23 cellular contexts compared by ENCODE assay signal in the genomic region with DNA sequence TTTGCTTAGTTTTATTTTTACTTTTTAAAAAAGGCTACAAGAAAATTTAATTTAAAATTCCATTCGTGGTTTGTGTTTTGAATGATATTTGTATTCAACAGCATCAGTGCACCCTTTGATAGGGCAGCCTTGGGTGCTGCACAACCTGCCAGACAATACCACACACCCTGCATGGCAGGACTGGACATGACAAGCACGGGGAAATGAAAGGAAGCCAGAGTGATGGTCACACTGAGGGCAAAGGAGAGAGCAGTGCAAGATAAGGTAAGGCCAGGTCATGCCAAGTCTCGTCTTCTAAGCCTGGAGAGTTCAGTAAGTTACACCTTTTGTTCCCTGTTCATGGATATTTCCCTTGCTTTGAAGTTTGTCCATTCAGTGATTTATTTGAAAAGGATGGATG.
DNase-seq lines count a peak whose midpoint lies in the region; ATAC-seq and TF ChIP-seq lines count a peak whose summit lies in the region.
"Had no signal": no experiment of that assay in that cellular context is flagged by ENCODE, and none has a peak within 500 bp of the region (broad histone marks: within the 10 kb centered on the region; RNA-seq: fewer than 3 reads in every experiment).

No MANE protein-coding gene starts in this region.

- peaks cover 0 to 4% (median 0%) of the 10 kb centered on the region in 5 donors for H3K36me3 Mint-ChIP-seq in naive thymus-derived CD4-positive, alpha-beta T cell
- H3K36me3 Mint-ChIP-seq in Calu3 (ENCODE audit: insufficient read depth, unreplicated experiment), result no peaks in the 10 kb centered on the region
- H3K36me3 Mint-ChIP-seq: CD4-positive, CD25-positive, alpha-beta regulatory T cell; CD8-positive, alpha-beta T cell had no signal

- BruUV-seq in mammary epithelial cell (replicated peaks; lab: Mats Ljungman, UMichigan) (no TSS peak), OCI-LY7 (replicated peaks; lab: Mats Ljungman, UMichigan) (no TSS peak), Calu3 (replicated peaks; lab: Mats Ljungman, UMichigan) (no TSS peak)

- no peak overlapping the region for H2AK5ac ChIP-seq in neuronal stem cell (ENCODE audit: low read depth, low read length)

- no peak overlapping the region for H4K8ac ChIP-seq in neuronal stem cell (ENCODE audit: low read depth, low read length)

- no peaks in the 10 kb centered on the region for H3K79me2 ChIP-seq in mammary epithelial cell (ENCODE audit: insufficient read depth, low read length)
- H3K79me2 ChIP-seq in OCI-LY7 (ENCODE audit: insufficient read depth, low read depth, low read length), result no peaks in the 10 kb centered on the region

- TF ChIP-seq CTCF in mammary epithelial cell (conservative IDR thresholded peaks at IDR 0.05 in 1 of 2, IDR thresholded peaks at IDR 0.05 in 1 of 2; ENCODE audit: extremely low read depth in 1 of 2, insufficient read depth in 1 of 2, low read depth in 1 of 2, low read length in 2 of 2) (no peak), breast epithelium (IDR thresholded peaks at IDR 0.05) (no peak), OCI-LY7 (conservative IDR thresholded peaks at IDR 0.05; ENCODE audit: low read length) (no peak), Calu3 (IDR thresholded peaks at IDR 0.05; ENCODE audit: unreplicated experiment) (no peak)

- peak; percentile 59 for ATAC-seq in left lobe of liver
- no peak for ATAC-seq in naive thymus-derived CD4-positive, alpha-beta T cell
- no peak for ATAC-seq in HG02981 (IDR thresholded peaks at IDR 0.05; ENCODE audit: unreplicated experiment)
- ATAC-seq: CD8-positive, alpha-beta T cell; GM12878 had no signal

- no peaks in the 10 kb centered on the region for H3K79me1 ChIP-seq in neuronal stem cell (ENCODE audit: low read depth, low read length)

- no peak overlapping the region for H2BK12ac ChIP-seq in neuronal stem cell (ENCODE audit: low read length)

- peaks cover 4% of the 10 kb centered on the region for H3K4me1 ChIP-seq in mammary epithelial cell (ENCODE audit: insufficient read depth, low read length)
- no peaks in the 10 kb centered on the region for H3K4me1 ChIP-seq in breast epithelium
- no peaks in the 10 kb centered on the region for H3K4me1 ChIP-seq in OCI-LY7 (ENCODE audit: insufficient read depth, low read length, poor library complexity, severe bottlenecking)
- peaks cover 0 to 6% of the 10 kb centered on the region in 2 donors for H3K4me1 ChIP-seq in neuronal stem cell (ENCODE audit: control insufficient read depth in 2 of 2, insufficient read depth in 1 of 2, low read depth in 1 of 2, low read length in 2 of 2)
- no peaks in the 10 kb centered on the region for H3K4me1 ChIP-seq in naive thymus-derived CD4-positive, alpha-beta T cell (ENCODE audit: control insufficient read depth in 2 of 2, insufficient read depth in 2 of 2, low read length in 2 of 2)
- H3K4me1 ChIP-seq: BLaER1, Caco-2, HAP-1 had no signal

- in situ Hi-C loops in mammary epithelial cell (cut with MboI; ENCODE audit: low sequenced_read_pairs in 2 of 2), result loop anchor here in 1 of 2 donors (25.0 kb wide), 1 partner anchor 90 kb away; no protein-coding TSS in a partner anchor

- CTCF ChIA-PET in mammary epithelial cell (lab: Charles Lee; ENCODE audit: low non-redundant PET), result no interaction called here
- CTCF ChIA-PET in OCI-LY7 (lab: Charles Lee; ENCODE audit: unreplicated experiment), result no interaction called here
- CTCF ChIA-PET in naive thymus-derived CD4-positive, alpha-beta T cell (lab: Charles Lee), result no interaction called here
- CTCF ChIA-PET in Calu3 (lab: Charles Lee), result no interaction called here

- H3K14ac ChIP-seq in neuronal stem cell (ENCODE audit: low read length), result no peak overlapping the region

- DNase-seq in mammary epithelial cell (peak; percentile 27), breast epithelium (ENCODE audit: low spot score in 2 of 2) (no peak), OCI-LY7 (ENCODE audit: low spot score) (no peak), left lobe of liver (ENCODE audit: low spot score) (peak; percentile 70), neuronal stem cell (ENCODE audit: low spot score) (no peak), Calu3 (no peak)
- no peak for DNase-seq in naive thymus-derived CD4-positive, alpha-beta T cell
- DNase-seq: Caco-2; CD4-positive, CD25-positive, alpha-beta regulatory T cell; CD8-positive, alpha-beta T cell; DMS 273 treated with DMSO at 0.1 percent for 48 hours; DMS79; EL; GDM1; GM23248; HFFc6 had no signal

- H3K9ac ChIP-seq in mammary epithelial cell (ENCODE audit: insufficient read depth, low read length), result no peak overlapping the region
- H3K9ac ChIP-seq in neuronal stem cell (ENCODE audit: low read depth, low read length, poor library complexity), result no peak overlapping the region
- H3K9ac ChIP-seq: BLaER1, GM23248 had no signal

- no peak overlapping the region for H2AFZ ChIP-seq in mammary epithelial cell (ENCODE audit: low read depth, low read length)
- 0 out of 2 replicates have a peak overlapping the region, but pooled peaks have one; percentile 37 for H2AFZ ChIP-seq in OCI-LY7 (ENCODE audit: low read length)
- H2AFZ ChIP-seq in neuronal stem cell (ENCODE audit: low read length), result no peak overlapping the region
- H2AFZ ChIP-seq: GM23248 had no signal

- H2BK120ac ChIP-seq in neuronal stem cell (ENCODE audit: low read depth, low read length), result no peak overlapping the region

- no peak overlapping the region for H3K23ac ChIP-seq in neuronal stem cell (ENCODE audit: low read depth, low read length, poor library complexity)

- H3K27ac ChIP-seq in mammary epithelial cell (ENCODE audit: insufficient read depth, low read depth, low read length) (no peak overlapping the region), breast epithelium (no peak overlapping the region), OCI-LY7 (ENCODE audit: low read depth, low read length, poor library complexity, severe bottlenecking) (no peak overlapping the region), neuronal stem cell (replicated peaks; ENCODE audit: low read length) (no peak overlapping the region)
- no peak overlapping the region for H3K27ac ChIP-seq in naive thymus-derived CD4-positive, alpha-beta T cell (ENCODE audit: low read depth, low read length)
- H3K27ac ChIP-seq: 22Rv1, BLaER1, C4-2B, GM23248 had no signal

- peaks cover 0 to 4% (median 0%) of the 10 kb centered on the region in 11 donors for H3K9me3 Mint-ChIP-seq in naive thymus-derived CD4-positive, alpha-beta T cell
- H3K9me3 Mint-ChIP-seq in Calu3 (ENCODE audit: low read depth, unreplicated experiment), result no peaks in the 10 kb centered on the region
- H3K9me3 Mint-ChIP-seq: CD8-positive, alpha-beta T cell; HFFc6 had no signal

- H3K4me3 ChIP-seq in mammary epithelial cell (replicated peaks in 1 of 3; ENCODE audit: insufficient read depth in 1 of 3, low read depth in 2 of 3, low read length in 3 of 3), result no peak overlapping the region
- H3K4me3 ChIP-seq in breast epithelium, result no peak overlapping the region
- H3K4me3 ChIP-seq in OCI-LY7 (ENCODE audit: low read depth, low read length, poor library complexity, severe bottlenecking), result no peak overlapping the region
- no peak overlapping the region for H3K4me3 ChIP-seq in neuronal stem cell (ENCODE audit: low read length in 2 of 2)
- no peak overlapping the region for H3K4me3 ChIP-seq in naive thymus-derived CD4-positive, alpha-beta T cell (ENCODE audit: low read length)
- H3K4me3 ChIP-seq: BLaER1, GM12878, GM23248, HAP-1 had no signal

- H3K9me3 ChIP-seq in mammary epithelial cell (replicated peaks; ENCODE audit: insufficient read depth, low read length) (no peaks in the 10 kb centered on the region), breast epithelium (no peaks in the 10 kb centered on the region), OCI-LY7 (ENCODE audit: low read length) (no peaks in the 10 kb centered on the region), neuronal stem cell (replicated peaks in 1 of 2; ENCODE audit: control insufficient read depth in 2 of 2, insufficient read depth in 1 of 2, low read depth in 1 of 2, low read length in 2 of 2) (no peaks in the 10 kb centered on the region)
- H3K9me3 ChIP-seq in naive thymus-derived CD4-positive, alpha-beta T cell (ENCODE audit: control insufficient read depth in 2 of 3, low read length in 3 of 3), result no peaks in the 10 kb centered on the region
- H3K9me3 ChIP-seq: BLaER1, Caco-2, HAP-1 had no signal

- intact Hi-C loops in mammary epithelial cell (cut with micrococcal nuclease), result no loop called here
- intact Hi-C loops in breast epithelium (cut with DNase I; ENCODE audit: low total_unique reads), result no loop called here
- intact Hi-C loops in OCI-LY7 (cut with micrococcal nuclease; ENCODE audit: unreplicated experiment), result no loop called here
- intact Hi-C loops in naive thymus-derived CD4-positive, alpha-beta T cell (cut with micrococcal nuclease), result no loop called here
- intact Hi-C loops in Calu3 (cut with micrococcal nuclease; ENCODE audit: unreplicated experiment), result no loop called here

- POLR2A ChIA-PET in OCI-LY7 (lab: Charles Lee), result no interaction called here
- POLR2A ChIA-PET in naive thymus-derived CD4-positive, alpha-beta T cell (lab: Charles Lee), result no interaction called here

- no peaks in the 10 kb centered on the region for H3K9me2 ChIP-seq in OCI-LY7 (ENCODE audit: insufficient read depth, low read length)

- H3K27me3 ChIP-seq in mammary epithelial cell (ENCODE audit: insufficient read depth, low read length), result no peaks in the 10 kb centered on the region
- H3K27me3 ChIP-seq in breast epithelium, result no peaks in the 10 kb centered on the region
- H3K27me3 ChIP-seq in neuronal stem cell (ENCODE audit: control insufficient read depth in 3 of 3, insufficient read depth in 3 of 3, low read depth in 1 of 3, low read length in 3 of 3), result no peaks in the 10 kb centered on the region
- no peaks in the 10 kb centered on the region for H3K27me3 ChIP-seq in naive thymus-derived CD4-positive, alpha-beta T cell (ENCODE audit: control insufficient read depth in 2 of 2, insufficient read depth in 2 of 2, low read length in 2 of 2)
- H3K27me3 ChIP-seq: BLaER1 had no signal

- TF ChIP-seq POLR2A in breast epithelium (IDR thresholded peaks at IDR 0.05), result no peak

- H3K4me3 Mint-ChIP-seq in naive thymus-derived CD4-positive, alpha-beta T cell, result no peak overlapping the region
- H3K4me3 Mint-ChIP-seq in Calu3 (ENCODE audit: low read depth, unreplicated experiment), result no peak overlapping the region
- H3K4me3 Mint-ChIP-seq: B cell; CD4-positive, CD25-positive, alpha-beta regulatory T cell; CD8-positive, alpha-beta T cell; HFFc6 had no signal

- H3K18ac ChIP-seq in neuronal stem cell (ENCODE audit: low read length), result peak overlapping the region; percentile 15

- no peak overlapping the region for H4K91ac ChIP-seq in neuronal stem cell (ENCODE audit: low read depth, low read length, poor library complexity)

- H3K36me3 ChIP-seq in mammary epithelial cell (ENCODE audit: insufficient read depth, low read length) (no peaks in the 10 kb centered on the region), breast epithelium (no peaks in the 10 kb centered on the region), OCI-LY7 (ENCODE audit: insufficient read depth, low read length) (no peaks in the 10 kb centered on the region), neuronal stem cell (replicated peaks in 1 of 2; ENCODE audit: control insufficient read depth in 2 of 2, insufficient read depth in 2 of 2, low read length in 2 of 2) (no peaks in the 10 kb centered on the region)
- no peaks in the 10 kb centered on the region for H3K36me3 ChIP-seq in naive thymus-derived CD4-positive, alpha-beta T cell (ENCODE audit: control insufficient read depth in 2 of 3, insufficient read depth in 3 of 3, low read length in 3 of 3)
- H3K36me3 ChIP-seq: BLaER1, HAP-1 had no signal

- no peak overlapping the region for H3K4ac ChIP-seq in neuronal stem cell (ENCODE audit: low read length)

- H4K20me1 ChIP-seq in mammary epithelial cell (ENCODE audit: insufficient read depth, low read length) (no peaks in the 10 kb centered on the region), OCI-LY7 (ENCODE audit: insufficient read depth, low read length) (no peaks in the 10 kb centered on the region)
- H4K20me1 ChIP-seq: BLaER1 had no signal

- H2BK5ac ChIP-seq in neuronal stem cell (ENCODE audit: low read length), result no peak overlapping the region

- WGBS in mammary epithelial cell (ENCODE audit: low coverage, missing lambda C conversion rate), result 19% methylated on average over 3 of the region's 3 CpGs
- whole genome bisulfite sequencing in neuronal stem cell (ENCODE audit: extremely low coverage in 2 of 2, insufficient read length in 2 of 2, insufficient replicate concordance in 1 of 2), 2 donors, result no CpG with 5 or more reads among the region's 3 CpGs

- peaks cover 0 to 13% (median 0%) of the 10 kb centered on the region in 5 donors for H3K27me3 Mint-ChIP-seq in naive thymus-derived CD4-positive, alpha-beta T cell
- H3K27me3 Mint-ChIP-seq in Calu3 (ENCODE audit: unreplicated experiment), result no peaks in the 10 kb centered on the region
- H3K27me3 Mint-ChIP-seq: B cell had no signal

- H2BK15ac ChIP-seq in neuronal stem cell (ENCODE audit: low read length), result no peak overlapping the region

- H3K4me1 Mint-ChIP-seq in naive thymus-derived CD4-positive, alpha-beta T cell, result no peaks in the 10 kb centered on the region
- H3K4me1 Mint-ChIP-seq in Calu3 (ENCODE audit: low read depth, unreplicated experiment), result no peaks in the 10 kb centered on the region
- H3K4me1 Mint-ChIP-seq: B cell; CD4-positive, CD25-positive, alpha-beta regulatory T cell had no signal

- H3K27ac Mint-ChIP-seq in naive thymus-derived CD4-positive, alpha-beta T cell, result no peak overlapping the region
- no peak overlapping the region for H3K27ac Mint-ChIP-seq in Calu3 (ENCODE audit: unreplicated experiment)
- H3K27ac Mint-ChIP-seq: B cell; CD4-positive, CD25-positive, alpha-beta regulatory T cell; CD8-positive, alpha-beta T cell; HFFc6 had no signal

- H3K4me2 ChIP-seq in mammary epithelial cell (ENCODE audit: insufficient read depth, low read depth, low read length) (no peak overlapping the region), OCI-LY7 (ENCODE audit: low read length) (no peak overlapping the region), neuronal stem cell (ENCODE audit: insufficient read depth, low read length, poor library complexity, severe bottlenecking) (no peak overlapping the region)
- H3K4me2 ChIP-seq: BLaER1 had no signal

- dilution Hi-C loops in mammary epithelial cell (cut with HindIII; ENCODE audit: low sequenced_read_pairs), result loop anchor here (10.0 kb wide), 1 partner anchor 98 kb away; no protein-coding TSS in a partner anchor

Comparison
In these comparisons a context has a peak if more than half of its experiments do, and no peak if none do; other contexts are left out.
1. DNase-seq: peak in mammary epithelial cell (single experiment) and left lobe of liver (single experiment); none in breast epithelium (0 of 2), OCI-LY7 (single experiment), neuronal stem cell (single experiment), naive thymus-derived CD4-positive, alpha-beta T cell (0 of 9) and Calu3 (single experiment).